1 cellular context compared by ENCODE assay signal in genomic region chr19:13094285-13094595, GRCh38.
TF ChIP-seq lines count a peak whose summit lies in the region.

No MANE protein-coding gene starts in this region.

TF ChIP-seq in K562, 482 proteins besides CTCF, POLR2A, EP300 and RAD21:
- TF ChIP-seq POLR2G (IDR thresholded peaks at IDR 0.05; ENCODE audit: low read depth, low read length) (0 out of 2 replicates have a peak, but pooled peaks have one; percentile 5), FOXP4 (CRISPR knock-in tag; IDR thresholded peaks at IDR 0.05; ENCODE audit: borderline replicate concordance) (0 out of 2 replicates have a peak, but pooled peaks have one; percentile 34), HOMEZ (CRISPR knock-in tag; IDR thresholded peaks at IDR 0.05) (no peak)
